Comparison of ENCODE assay signal across 7 cellular contexts in genomic region chr22:20702546-20703413, GRCh38.
DNase-seq lines count a peak whose midpoint lies in the region; ATAC-seq, FAIRE-seq and TF ChIP-seq lines count a peak whose summit lies in the region.
"Not testable (repeated sequence)": the region's sequence is repeated elsewhere in the genome, so short reads cannot be mapped to it uniquely, and the experiment has no call there.

No MANE protein-coding gene starts in this region.

- not testable (repeated sequence) for H3K9ac ChIP-seq in GM12878 (ENCODE audit: control insufficient read depth, insufficient read depth, low read length)

- CTCF ChIA-PET in GM12878 (lab: Yijun Ruan, JAX) = interaction anchor here (0.7 kb wide), 1 partner anchor 39 kb away, joined by 4 read pairs; no protein-coding TSS in a partner anchor

- TF ChIP-seq POLR2A in GM12878 (IDR thresholded peaks at IDR 0.05; ENCODE audit: low read depth, low read length); sigmoid colon (IDR thresholded peaks at IDR 0.05): not testable (repeated sequence)

- H3K4me1 ChIP-seq in GM12878 (ENCODE audit: control insufficient read depth, insufficient read depth, low read length) = not testable (repeated sequence)
- peaks cover 0 to 13% (median 11%) of the 10 kb centered on the region in 4 donors for H3K4me1 ChIP-seq in sigmoid colon

- not testable (repeated sequence) for H3K36me3 ChIP-seq in GM12878 (ENCODE audit: control insufficient read depth in 2 of 2, insufficient read depth in 2 of 2, low read length in 1 of 2); sigmoid colon

- TF ChIP-seq RAD21 in GM12878 (IDR thresholded peaks at IDR 0.05; ENCODE audit: insufficient read depth, low read depth, low read length) = not testable (repeated sequence)

- H3K4me2 ChIP-seq in GM12878 (ENCODE audit: control insufficient read depth, insufficient read depth) = not testable (repeated sequence)

- not testable (repeated sequence) for BruUV-seq in GM12878 (replicated peaks; lab: Mats Ljungman, UMichigan)

- TF ChIP-seq CTCF in GM12878 (IDR thresholded peaks at IDR 0.05 in 2 of 3, conservative IDR thresholded peaks at IDR 0.05 in 1 of 3; ENCODE audit: control insufficient read depth in 2 of 3, extremely low read depth in 1 of 3, insufficient read depth in 1 of 3, low read depth in 3 of 3, low read length in 3 of 3); sigmoid colon (IDR thresholded peaks at IDR 0.05): not testable (repeated sequence)

- H3K9me3 ChIP-seq in GM12878 (replicated peaks; ENCODE audit: control insufficient read depth, insufficient read depth, low read length); sigmoid colon: not testable (repeated sequence)

- DNase-seq in NCI-H2081 (lab: John Stamatoyannopoulos, UW) (peak; percentile 74 to 87), T1000 (lab: John Stamatoyannopoulos, UW) (peak; percentile 97), GM12878 (ENCODE audit: low read depth, low spot score) (peak; percentile 83), iPS DF 19.7 (ENCODE audit: low read depth, low spot score) (peak; percentile 69), sigmoid colon (peak; percentile 97)

- RAD21 ChIA-PET in GM12878 (lab: Charles Lee; ENCODE audit: unreplicated experiment) = interaction anchor here (0.6 to 1.3 kb wide), 4 partner anchors 48 to 165 kb away, joined by 3 to 9 read pairs (median 5); no protein-coding TSS in a partner anchor

- POLR2A ChIA-PET in GM12878 (lab: Charles Lee) = interaction anchor here (0.6 kb wide), 2 partner anchors 40 to 43 kb away, joined by 3 to 5 read pairs; no protein-coding TSS in a partner anchor

- not testable (repeated sequence) for H3K27me3 ChIP-seq in GM12878 (replicated peaks in 1 of 2; ENCODE audit: control insufficient read depth in 2 of 2, insufficient read depth in 2 of 2, low read length in 1 of 2); sigmoid colon

- not testable (repeated sequence) for H3K79me2 ChIP-seq in GM12878 (ENCODE audit: control insufficient read depth, insufficient read depth, low read length)

- WGBS in GM12878 (ENCODE audit: insufficient coverage, insufficient replicate concordance, low lambda C conversion rate, missing lambda C conversion rate) = under 1% methylated on average over 34 of the region's 64 CpGs
- 1% methylated on average over 64 of the region's 64 CpGs for WGBS in sigmoid colon, 2 donors

- H3K27ac ChIP-seq in GM12878 (ENCODE audit: control insufficient read depth, insufficient read depth) = not testable (repeated sequence)
- H3K27ac ChIP-seq in sigmoid colon = peak overlapping the region; percentile 68 to 83 (median 70)

- intact Hi-C loops in GM12878 (cut with micrococcal nuclease; ENCODE audit: unreplicated experiment) = not testable (repeated sequence)
- intact Hi-C loops in sigmoid colon (cut with DNase I) = loop anchor here (10.0 kb wide), 1 partner anchor 208 kb away; the partner anchor contains the start of gene KLHL22

- H3K4me3 ChIP-seq in GM12878 (peak overlapping the region; percentile 63; the same call in 1 of the 2 replicates), sigmoid colon (peak overlapping the region; percentile 38 to 62 (median 58))

- not testable (repeated sequence) for H4K20me1 ChIP-seq in GM12878 (ENCODE audit: control insufficient read depth, insufficient read depth)

- FAIRE-seq in GM12878 (lab: Jason Lieb, UNC) = peak; percentile 76

- H2AFZ ChIP-seq in GM12878 (ENCODE audit: control insufficient read depth, low read depth, low read length) = peak overlapping the region; percentile 75

- in situ Hi-C loops in GM12878 (cut with MboI) = not testable (repeated sequence)

- not testable (repeated sequence) for TF ChIP-seq EP300 in GM12878 (IDR thresholded peaks at IDR 0.05; ENCODE audit: borderline replicate concordance in 1 of 2, control insufficient read depth in 1 of 2, low read depth in 2 of 2, low read length in 2 of 2); sigmoid colon (IDR thresholded peaks at IDR 0.05)

- SMC1A ChIA-PET in GM12878 (lab: Charles Lee; ENCODE audit: uncharacterized antibody, unreplicated experiment) = interaction anchor here (1.5 to 1.8 kb wide), 2 partner anchors 48 to 81 kb away, joined by 3 read pairs; no protein-coding TSS in a partner anchor

- ATAC-seq in GM18517 (IDR thresholded peaks at IDR 0.05; ENCODE audit: unreplicated experiment) (peak; percentile 74), HG03039 (IDR thresholded peaks at IDR 0.05; ENCODE audit: unreplicated experiment) (peak; percentile 67), GM12878 (peak; percentile 90)

TF ChIP-seq in GM12878, 131 proteins besides CTCF, POLR2A, EP300 and RAD21 (continues in another document):
- TF ChIP-seq HDGF (IDR thresholded peaks at IDR 0.05) (0 out of 2 replicates have a peak, but pooled peaks have one; percentile 45), ZBTB40 (IDR thresholded peaks at IDR 0.05; ENCODE audit: borderline replicate concordance) (peak; percentile 83), NRF1 (conservative IDR thresholded peaks at IDR 0.05; ENCODE audit: low read depth, low read length) (peak; percentile 41), ZBTB11 (CRISPR knock-in tag; IDR thresholded peaks at IDR 0.05) (peak; percentile 41; the same call in 1 of the 2 replicates), SPI1 (IDR thresholded peaks at IDR 0.05; ENCODE audit: borderline replicate concordance, insufficient read depth, low read depth, low read length) (0 out of 2 replicates have a peak, but pooled peaks have one; percentile 1), BHLHE40 (IDR thresholded peaks at IDR 0.05; ENCODE audit: borderline replicate concordance in 1 of 2, low read depth in 2 of 2, low read length in 1 of 2) (peak in 1 of 2 experiments; percentile 37; a peak in 1 of 4 replicates), NR2F1 (conservative IDR thresholded peaks at IDR 0.05) (peak; percentile 21; the same call in 1 of the 2 replicates)
- TF ChIP-seq, protein P1, sequence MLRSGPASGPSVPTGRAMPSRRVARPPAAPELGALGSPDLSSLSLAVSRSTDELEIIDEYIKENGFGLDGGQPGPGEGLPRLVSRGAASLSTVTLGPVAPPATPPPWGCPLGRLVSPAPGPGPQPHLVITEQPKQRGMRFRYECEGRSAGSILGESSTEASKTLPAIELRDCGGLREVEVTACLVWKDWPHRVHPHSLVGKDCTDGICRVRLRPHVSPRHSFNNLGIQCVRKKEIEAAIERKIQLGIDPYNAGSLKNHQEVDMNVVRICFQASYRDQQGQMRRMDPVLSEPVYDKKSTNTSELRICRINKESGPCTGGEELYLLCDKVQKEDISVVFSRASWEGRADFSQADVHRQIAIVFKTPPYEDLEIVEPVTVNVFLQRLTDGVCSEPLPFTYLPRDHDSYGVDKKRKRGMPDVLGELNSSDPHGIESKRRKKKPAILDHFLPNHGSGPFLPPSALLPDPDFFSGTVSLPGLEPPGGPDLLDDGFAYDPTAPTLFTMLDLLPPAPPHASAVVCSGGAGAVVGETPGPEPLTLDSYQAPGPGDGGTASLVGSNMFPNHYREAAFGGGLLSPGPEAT (IDR thresholded peaks at IDR 0.05; ENCODE audit: low read depth) = peak; percentile 43; the same call in 1 of the 2 replicates
